21 cellular contexts compared by ENCODE assay signal in genomic region chr21:45860493-45861155, GRCh38.
"Had no signal": no experiment of that assay in that cellular context is flagged by ENCODE, and none has a peak within 500 bp of the region (broad histone marks: within the 10 kb centered on the region; RNA-seq: fewer than 3 reads in every experiment).

No MANE protein-coding gene starts in this region.

- H3K4me3 ChIP-seq: lower lobe of right lung, right atrium auricular region, skin epidermis, thoracic aorta had no signal

- H3K9me3 Mint-ChIP-seq: activated naive CD4-positive, alpha-beta T cell treated with anti-CD3 and anti-CD28 coated beads, Interleukin-2, amount 50 U/mL, for 72 hours; activated T-cell treated with anti-CD3 and anti-CD28 coated beads, Interleukin-2, amount 50 U/mL, for 72 hours; central memory CD8-positive, alpha-beta T cell; stimulated activated naive CD8-positive, alpha-beta T cell treated with anti-CD3 and anti-CD28 coated beads, Interleukin-15, amount 100 ng/mL, for 72 hours had no signal

- H3K27ac Mint-ChIP-seq: activated T-cell treated with anti-CD3 and anti-CD28 coated beads, Interleukin-2, amount 50 U/mL, for 72 hours had no signal

- H3K27me3 ChIP-seq: foreskin keratinocyte, neutrophil, right atrium auricular region had no signal

- H3K27me3 Mint-ChIP-seq: brain had no signal

- ATAC-seq: activated naive CD4-positive, alpha-beta T cell treated with anti-CD3 and anti-CD28 coated beads, Interleukin-2, amount 50 U/mL, for 72 hours; activated T-cell treated with anti-CD3 and anti-CD28 coated beads, Interleukin-2, amount 50 U/mL, for 72 hours; foreskin keratinocyte; left cardiac atrium; SK-N-SH treated with all-trans-retinoic acid at 6 μM for 48 hours; stimulated activated naive CD8-positive, alpha-beta T cell treated with anti-CD3 and anti-CD28 coated beads, Interleukin-15, amount 100 ng/mL, for 72 hours had no signal

- H3K36me3 ChIP-seq: lower lobe of right lung, right atrium auricular region, thoracic aorta had no signal

- H3K27ac ChIP-seq: foreskin keratinocyte, lower lobe of right lung, neutrophil, right atrium auricular region, skin epidermis, thoracic aorta had no signal

- H3K4me3 Mint-ChIP-seq: activated T-cell treated with anti-CD3 and anti-CD28 coated beads, Interleukin-2, amount 50 U/mL, for 72 hours; brain; central memory CD8-positive, alpha-beta T cell; stimulated activated naive CD8-positive, alpha-beta T cell treated with anti-CD3 and anti-CD28 coated beads, Interleukin-15, amount 100 ng/mL, for 72 hours had no signal

- H3K9me3 ChIP-seq: lower lobe of right lung, neutrophil, right atrium auricular region, thoracic aorta had no signal

- DNase-seq: activated CD4-positive, alpha-beta T cell treated with anti-CD3 and anti-CD28 coated beads for 1 hour; activated CD4-positive, alpha-beta T cell treated with anti-CD3 and anti-CD28 coated beads, Interleukin-2, amount 50 U/mL, for 4 hours; activated gamma-delta T cell; activated T-cell treated with anti-CD3 and anti-CD28 coated beads, Interleukin-2, amount 50 U/mL, for 72 hours; amygdala; cortex of kidney; effector CD8-positive, alpha-beta T cell; foreskin keratinocyte; left cardiac atrium; lower lobe of right lung; stimulated activated CD4-positive, alpha-beta T cell treated with anti-CD3 and anti-CD28 coated beads, Interleukin-4, amount 100 ng/mL, for 24 hours; stimulated activated naive CD8-positive, alpha-beta T cell treated with anti-CD3 and anti-CD28 coated beads, Interleukin-15, amount 100 ng/mL, for 72 hours; T-helper 1 cell had no signal

- H3K36me3 Mint-ChIP-seq: activated naive CD4-positive, alpha-beta T cell treated with anti-CD3 and anti-CD28 coated beads, Interleukin-2, amount 50 U/mL, for 72 hours; brain had no signal

- H3K4me1 ChIP-seq: lower lobe of right lung, right atrium auricular region had no signal

- H3K4me1 Mint-ChIP-seq: central memory CD8-positive, alpha-beta T cell had no signal
